ENCODE assay signal across 8 cellular contexts in the genomic region with DNA sequence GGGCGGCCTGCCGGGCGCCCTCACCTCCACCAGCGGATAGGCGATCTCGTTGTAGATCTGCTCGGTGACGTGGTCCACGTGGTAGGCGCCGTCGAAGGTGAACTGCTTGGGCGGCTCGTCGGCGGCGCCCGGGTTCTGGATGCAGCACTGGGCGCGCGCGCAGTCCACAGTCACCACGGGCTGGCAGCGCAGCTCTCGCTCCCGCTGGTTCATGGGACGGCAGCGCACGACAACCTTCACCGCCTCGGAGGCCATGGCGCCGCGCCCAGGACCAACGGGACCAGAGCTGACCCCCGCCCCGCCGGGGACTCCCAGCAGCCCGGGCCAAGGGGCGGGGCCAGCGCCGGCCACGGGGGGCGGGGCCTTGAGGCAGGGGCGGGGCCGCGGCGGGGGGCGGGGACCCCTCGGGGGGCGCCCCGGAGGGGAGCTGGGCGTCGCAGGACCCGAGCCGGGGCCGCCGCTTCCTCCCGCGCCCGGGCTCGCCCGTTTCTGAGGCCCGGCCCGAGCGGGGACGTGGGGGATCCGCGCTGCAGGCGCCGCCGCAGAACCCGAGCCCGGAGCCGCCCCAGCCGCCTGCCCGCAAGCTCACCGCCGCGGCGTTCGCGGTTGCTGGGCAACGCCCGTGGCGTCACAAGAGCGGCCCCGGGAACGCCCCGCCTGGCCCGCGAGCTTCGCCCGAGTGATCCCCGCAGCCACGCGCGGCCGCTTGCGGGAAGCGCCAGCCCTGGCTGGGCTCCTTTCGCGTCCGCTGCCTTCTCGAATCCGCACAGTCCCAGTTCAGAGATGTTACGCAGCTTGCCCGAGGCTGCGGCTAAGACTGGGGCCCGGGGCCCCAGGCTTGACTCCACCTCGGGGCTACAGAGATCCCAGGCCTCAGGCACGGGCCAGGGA. TPM values are rescaled to one million over a fixed set of nuclear protein-coding genes. Genes with fewer than 3 reads are reported as not detected.
DNase-seq lines count a peak whose midpoint lies in the region; ATAC-seq and TF ChIP-seq lines count a peak whose summit lies in the region.

TSS of gene KIF17 (minus strand) at position 556 of the 891 bp plus-strand sequence. CDS start at position 255, 301 bp downstream.

- H3K9me3 Mint-ChIP-seq in MCF 10A (ENCODE audit: unreplicated experiment), result no peaks in the 10 kb centered on the region
- H3K9me3 Mint-ChIP-seq in naive thymus-derived CD4-positive, alpha-beta T cell, result no peaks in the 10 kb centered on the region

- H3K36me3 ChIP-seq in esophagus squamous epithelium, result no peaks in the 10 kb centered on the region
- H3K36me3 ChIP-seq in naive thymus-derived CD4-positive, alpha-beta T cell (ENCODE audit: control insufficient read depth in 2 of 3, insufficient read depth in 3 of 3, low read length in 3 of 3), result no peaks in the 10 kb centered on the region

- H3K36me3 Mint-ChIP-seq in MCF 10A (ENCODE audit: insufficient read depth, unreplicated experiment), result no peaks in the 10 kb centered on the region
- H3K36me3 Mint-ChIP-seq in naive thymus-derived CD4-positive, alpha-beta T cell, result no peaks in the 10 kb centered on the region

- no peak within 1 kb of the TSS for H3K27ac ChIP-seq in esophagus squamous epithelium
- no peak within 1 kb of the TSS for H3K27ac ChIP-seq in naive thymus-derived CD4-positive, alpha-beta T cell (ENCODE audit: low read depth, low read length)

- peaks cover 10% of the 10 kb centered on the region for H3K27me3 Mint-ChIP-seq in MCF 10A (ENCODE audit: insufficient read depth, unreplicated experiment)
- H3K27me3 Mint-ChIP-seq in naive thymus-derived CD4-positive, alpha-beta T cell, result peaks cover 16 to 39% (median 22%) of the 10 kb centered on the region in 5 donors

- no peak for TF ChIP-seq POLR2A in esophagus squamous epithelium (IDR thresholded peaks at IDR 0.05)

- no peak within 1 kb of the TSS for H3K27ac Mint-ChIP-seq in MCF 10A (ENCODE audit: low read depth, unreplicated experiment)
- peak within 1 kb of the TSS in 4 of 9 donors; percentile 25 to 74 (median 50) for H3K27ac Mint-ChIP-seq in naive thymus-derived CD4-positive, alpha-beta T cell

- H3K9me3 ChIP-seq in esophagus squamous epithelium, result no peaks in the 10 kb centered on the region
- no peaks in the 10 kb centered on the region for H3K9me3 ChIP-seq in naive thymus-derived CD4-positive, alpha-beta T cell (ENCODE audit: control insufficient read depth in 2 of 3, low read length in 3 of 3)

- no peak for TF ChIP-seq CTCF in MCF 10A (IDR thresholded peaks at IDR 0.05; ENCODE audit: unreplicated experiment)
- TF ChIP-seq CTCF in esophagus squamous epithelium (IDR thresholded peaks at IDR 0.05), result no peak

- H3K4me1 ChIP-seq in esophagus squamous epithelium, result peaks cover 4 to 15% (median 12%) of the 10 kb centered on the region in 3 donors
- peaks cover 0 to 3% of the 10 kb centered on the region in 2 donors for H3K4me1 ChIP-seq in naive thymus-derived CD4-positive, alpha-beta T cell (ENCODE audit: control insufficient read depth in 2 of 2, insufficient read depth in 2 of 2, low read length in 2 of 2)

- ATAC-seq in naive thymus-derived CD4-positive, alpha-beta T cell, result peak; percentile 79
- ATAC-seq in GM18498 (IDR thresholded peaks at IDR 0.05; ENCODE audit: unreplicated experiment), result no peak

- no peak within 1 kb of the TSS for H3K4me3 Mint-ChIP-seq in MCF 10A (ENCODE audit: unreplicated experiment)
- peak within 1 kb of the TSS; percentile 55 to 85 (median 72) for H3K4me3 Mint-ChIP-seq in naive thymus-derived CD4-positive, alpha-beta T cell

- POLR2A ChIA-PET in MCF 10A (lab: Yijun Ruan, JAX), result interaction anchor here (0.6 to 0.9 kb wide), 3 partner anchors 13 to 84 kb away, joined by 3 read pairs; no protein-coding TSS in a partner anchor
- POLR2A ChIA-PET in naive thymus-derived CD4-positive, alpha-beta T cell (lab: Charles Lee), result interaction anchor here (0.6 to 1.1 kb wide), 2 partner anchors 69 to 223 kb away, joined by 3 read pairs; no protein-coding TSS in a partner anchor

- peaks cover 0 to 40% (median 0%) of the 10 kb centered on the region in 4 donors for H3K27me3 ChIP-seq in esophagus squamous epithelium
- H3K27me3 ChIP-seq in naive thymus-derived CD4-positive, alpha-beta T cell (ENCODE audit: control insufficient read depth in 2 of 2, insufficient read depth in 2 of 2, low read length in 2 of 2), result no peaks in the 10 kb centered on the region

- BruUV-seq in MCF 10A (replicated peaks; lab: Mats Ljungman, UMichigan), result no TSS peak

- intact Hi-C loops in MCF 10A (cut with micrococcal nuclease), result no loop called here
- intact Hi-C loops in esophagus squamous epithelium (cut with DNase I), result no loop called here
- intact Hi-C loops in naive thymus-derived CD4-positive, alpha-beta T cell (cut with micrococcal nuclease), result loop anchor here in 1 of 2 donors (2.0 to 5.0 kb wide), 2 partner anchors 15 to 460 kb away; partner anchors contain the start of genes EIF4G3 and SH2D5

- peak; percentile 58 to 74 for DNase-seq in T47D (ENCODE audit: low read depth in 1 of 2, low spot score in 1 of 2)
- DNase-seq in MCF 10A (ENCODE audit: unreplicated experiment), result no peak
- DNase-seq in NOMO-1 treated with dmso at 0.1 percent for 144 hours (lab: John Stamatoyannopoulos, UW; ENCODE audit: unreplicated experiment), result peak; percentile 31
- DNase-seq in activated T-cell treated with anti-CD3 and anti-CD28 coated beads, Interleukin-2, amount 50 U/mL, for 48 hours, result peak; percentile 59 to 75
- no peak for DNase-seq in esophagus squamous epithelium (lab: John Stamatoyannopoulos, UW)
- DNase-seq in naive thymus-derived CD4-positive, alpha-beta T cell, result peak; percentile 39 to 74 (median 62)
- peak; percentile 57 for DNase-seq in stromal cell of bone marrow (ENCODE audit: low read depth)

- H3K4me1 Mint-ChIP-seq in MCF 10A (ENCODE audit: insufficient read depth, unreplicated experiment), result no peaks in the 10 kb centered on the region
- H3K4me1 Mint-ChIP-seq in naive thymus-derived CD4-positive, alpha-beta T cell, result peaks cover 0 to 11% (median 8%) of the 10 kb centered on the region in 7 donors

- in situ Hi-C loops in T47D (cut with HindIII; ENCODE audit: low pct_unique_long_range_greater_than_20kb, low sequenced_read_pairs), result no loop called here

- peak within 1 kb of the TSS; percentile 31 to 69 (median 48) for H3K4me3 ChIP-seq in esophagus squamous epithelium
- H3K4me3 ChIP-seq in naive thymus-derived CD4-positive, alpha-beta T cell (ENCODE audit: low read length), result no peak within 1 kb of the TSS

- CTCF ChIA-PET in MCF 10A (lab: Yijun Ruan, JAX), result no interaction called here
- CTCF ChIA-PET in naive thymus-derived CD4-positive, alpha-beta T cell (lab: Charles Lee), result no interaction called here

- WGBS in esophagus squamous epithelium, 2 donors, result 0% methylated on average over 1 to 10 of the region's 112 CpGs

RNA-seq across cellular contexts. Expression of gene KIF17, which starts in this region (rescaled TPM):
- total RNA-seq in MCF 10A (2022) (0.19 and 1.9 TPM in 2 replicates), esophagus squamous epithelium (1 to 10 TPM in 1 of 4 donors, under 1 TPM in 2, not detected in 1; 0.57 to 1.9 (median 0.85) TPM)
- total RNA-seq in naive thymus-derived CD4-positive, alpha-beta T cell, result not detected
- polyA plus RNA-seq in naive thymus-derived CD4-positive, alpha-beta T cell, result not detected

Comparison
In these comparisons a context has a peak if more than half of its experiments do, and no peak if none do; other contexts are left out.
1. DNase-seq: peak in T47D (2 of 2), NOMO-1 treated with dmso at 0.1 percent for 144 hours (single experiment), activated T-cell treated with anti-CD3 and anti-CD28 coated beads, Interleukin-2, amount 50 U/mL, for 48 hours (2 of 2) and stromal cell of bone marrow (single experiment); none in MCF 10A (single experiment) and esophagus squamous epithelium (single experiment).
2. Peak in DNase-seq and ATAC-seq in naive thymus-derived CD4-positive, alpha-beta T cell; RNA of the gene not detected or under 1 TPM.